In genomic region chr16:66275795-66276428, GRCh38 we compare ENCODE assay signal across 8 cellular contexts.
A peak's percentile ranks its signal among the peaks of the same experiment; 100 is the strongest.
DNase-seq lines count a peak whose midpoint lies in the region; ATAC-seq, FAIRE-seq and TF ChIP-seq lines count a peak whose summit lies in the region.

No MANE protein-coding gene starts in this region.

- in situ Hi-C loops in GM13976 (cut with MboI; ENCODE audit: low sequenced_read_pairs, unreplicated experiment) (no loop called here), astrocyte of the cerebellum (cut with HindIII; ENCODE audit: low sequenced_read_pairs) (no loop called here)

- FAIRE-seq in kidney (lab: Jason Lieb, UNC), result no peak

- intact Hi-C loops in kidney (cut with DNase I), result no loop called here

- TF ChIP-seq CTCF in GM13976 (IDR thresholded peaks at IDR 0.05; ENCODE audit: borderline replicate concordance, control extremely low read depth, extremely low read depth, insufficient read depth, missing control alignments) (peak; percentile 51), astrocyte of the cerebellum (IDR thresholded peaks at IDR 0.05; ENCODE audit: low read depth, low read length, missing control alignments) (peak; percentile 78), kidney (IDR thresholded peaks at IDR 0.05; ENCODE audit: borderline replicate concordance, extremely low read depth, insufficient read depth) (peak; percentile 61)

- no peaks in the 10 kb centered on the region for H3K9me3 ChIP-seq in kidney (ENCODE audit: control insufficient read depth in 1 of 2, low read length in 2 of 2)

- peak; percentile 16 for DNase-seq in AML-193 (lab: John Stamatoyannopoulos, UW)
- peak; percentile 44 for DNase-seq in GM13976 (ENCODE audit: low spot score)
- peak; percentile 37 for DNase-seq in NCI-H524 treated with DMSO at 0.1 percent for 48 hours (lab: John Stamatoyannopoulos, UW)
- DNase-seq in astrocyte of the cerebellum (ENCODE audit: low read depth), result peak; percentile 67
- DNase-seq in kidney, result no peak
- DNase-seq in HuH-7.5 (ENCODE audit: low spot score), result no peak
- no peak for DNase-seq in C1 segment of cervical spinal cord (lab: John Stamatoyannopoulos, UW)

- H3K36me3 ChIP-seq in kidney (ENCODE audit: control insufficient read depth in 1 of 2, insufficient read depth in 2 of 2, low read length in 2 of 2), result no peaks in the 10 kb centered on the region

- ATAC-seq in HG03175 (IDR thresholded peaks at IDR 0.05; ENCODE audit: unreplicated experiment), result no peak

- H3K4me3 ChIP-seq in astrocyte of the cerebellum (ENCODE audit: low read depth, low read length) (no peak overlapping the region), kidney (ENCODE audit: low read length in 2 of 2) (no peak overlapping the region)

- H3K4me1 ChIP-seq in kidney (ENCODE audit: control insufficient read depth in 1 of 2, insufficient read depth in 1 of 2, low read depth in 1 of 2, low read length in 2 of 2), result no peaks in the 10 kb centered on the region

- H3K27ac ChIP-seq in kidney (ENCODE audit: low read depth in 2 of 2, low read length in 2 of 2), result no peak overlapping the region

- no peak overlapping the region for H3K9ac ChIP-seq in kidney (ENCODE audit: low read length in 2 of 2)

Comparison
In these comparisons a context has a peak if more than half of its experiments do, and no peak if none do; other contexts are left out.
1. DNase-seq: peak in AML-193 (2 of 2), GM13976 (single experiment), NCI-H524 treated with DMSO at 0.1 percent for 48 hours (single experiment) and astrocyte of the cerebellum (single experiment); none in kidney (single experiment), HuH-7.5 (single experiment) and C1 segment of cervical spinal cord (0 of 14).
2. Peak in every context shown above with its lines, with median percentiles within 50 percentile points of each other: CTCF ChIP-seq.